24 cellular contexts compared by ENCODE assay signal in genomic region chr11:29389793-29390192, GRCh38.
"Had no signal": no experiment of that assay in that cellular context is flagged by ENCODE, and none has a peak within 500 bp of the region (broad histone marks: within the 10 kb centered on the region; RNA-seq: fewer than 3 reads in every experiment).

No MANE protein-coding gene starts in this region.

- H3K27ac Mint-ChIP-seq: T-cell; T-helper 1 cell treated with Interleukin-12 subunit alpha and Interleukin-12 subunit beta and Interleukin-4 antibody, amounts not matched to agents 30 μg/mL and 1 μg/mL, for 36 hours had no signal

- DNase-seq: IMR-90, Kasumi-1, MM.1S, NCI-H1092 treated with DMSO at 0.1 percent for 48 hours, NCI-H1436, NCI-H187, NCI-H2029, NCI-H2081 treated with DMSO at 0.1 percent for 48 hours, NCI-H2171, NCI-H226, NCI-H446, NCI-H510A, NCI-H524 treated with DMSO at 0.1 percent for 48 hours, NCI-H69, PC-3, SHP77, SK-N-SH, SW 1271, T-cell had no signal

- H3K4me3 Mint-ChIP-seq: T-cell; T-helper 1 cell treated with Interleukin-12 subunit alpha and Interleukin-12 subunit beta and Interleukin-4 antibody, amounts not matched to agents 30 μg/mL and 1 μg/mL, for 36 hours had no signal

- H3K9me3 ChIP-seq: SK-N-SH had no signal

- H3K36me3 Mint-ChIP-seq: T-cell had no signal

- ATAC-seq: HepG2, Panc1, PC-3, T-cell had no signal

- H3K27ac ChIP-seq: KMS-11, RWPE1 had no signal

- H3K27me3 Mint-ChIP-seq: T-cell had no signal

- H3K4me1 Mint-ChIP-seq: T-cell had no signal
